27 cellular contexts compared by ENCODE assay signal in the genomic region with DNA sequence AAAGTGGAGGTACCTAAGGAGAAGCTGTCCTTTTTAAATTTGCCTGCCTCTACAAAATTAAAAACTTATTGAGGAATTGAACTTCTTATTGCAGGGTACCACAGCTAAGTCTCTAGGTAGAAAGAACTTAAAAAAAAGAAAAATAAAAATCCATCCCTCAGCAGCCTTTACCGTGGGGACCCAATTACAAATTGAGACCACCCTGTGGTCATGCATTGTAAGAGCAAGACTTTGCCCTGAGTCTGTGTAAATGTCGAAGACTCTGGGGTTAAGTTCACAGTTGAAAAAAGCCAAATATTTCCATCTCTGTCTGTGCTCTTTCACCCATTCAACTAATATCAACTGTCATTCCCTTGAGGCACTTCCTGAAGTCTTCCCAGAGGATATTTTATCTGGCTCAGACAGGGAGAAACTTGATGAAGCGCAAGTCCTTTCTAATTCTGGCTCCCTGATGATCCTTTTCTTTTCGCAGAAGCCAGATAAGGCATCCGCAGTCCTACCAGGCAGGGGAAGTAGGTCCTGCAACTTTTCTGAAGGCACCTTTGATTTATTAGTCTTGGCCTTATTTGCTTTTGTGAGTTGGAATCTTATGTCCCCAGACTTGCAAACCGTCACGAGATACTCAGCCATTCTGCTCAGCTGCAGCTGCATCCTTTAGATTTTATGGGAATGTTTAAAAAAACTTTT.
DNase-seq lines count a peak whose midpoint lies in the region; ATAC-seq and TF ChIP-seq lines count a peak whose summit lies in the region.
"Had no signal": no experiment of that assay in that cellular context is flagged by ENCODE, and none has a peak within 500 bp of the region (broad histone marks: within the 10 kb centered on the region; RNA-seq: fewer than 3 reads in every experiment).

No MANE protein-coding gene starts in this region.

- intact Hi-C loops in sciatic nerve (cut with DNase I), result no loop called here
- intact Hi-C loops in CD4-positive, alpha-beta T cell (cut with DNase I, micrococcal nuclease), result no loop called here

- DNase-seq in HFFc6 (no peak), choroid plexus epithelial cell (ENCODE audit: low read depth) (no peak), left kidney (ENCODE audit: low read depth, low spot score) (peak; percentile 64), sciatic nerve (ENCODE audit: low spot score) (no peak), GM13976 (ENCODE audit: low spot score) (no peak)
- no peak for DNase-seq in CD4-positive, alpha-beta T cell
- DNase-seq: activated CD4-positive, alpha-beta T cell treated with anti-CD3 and anti-CD28 coated beads for 36 hours; activated gamma-delta T cell; CD4-positive, CD25-positive, alpha-beta regulatory T cell; DMS 273 treated with DMSO at 0.1 percent for 48 hours; GOT3; heart left ventricle; Karpas-422; natural killer cell; NCI-H1694; NCI-H524 treated with DMSO at 0.1 percent for 48 hours; posterior cingulate gyrus; right lobe of liver; SIG-M5; stimulated activated CD4-positive, alpha-beta T cell treated with anti-CD3 and anti-CD28 coated beads, Interleukin-15, amount 100 ng/mL, for 24 hours; T-cell had no signal

- peaks cover 26% of the 10 kb centered on the region for H3K4me1 Mint-ChIP-seq in HFFc6 (ENCODE audit: low read depth)
- no peaks in the 10 kb centered on the region for H3K4me1 Mint-ChIP-seq in CD4-positive, alpha-beta T cell (ENCODE audit: low read depth)
- H3K4me1 Mint-ChIP-seq: activated CD4-positive, alpha-beta T cell treated with anti-CD3 and anti-CD28 coated beads for 36 hours; CD4-positive, CD25-positive, alpha-beta regulatory T cell; natural killer cell; T-cell had no signal

- no peak overlapping the region for H3K27ac ChIP-seq in CD4-positive, alpha-beta T cell (ENCODE audit: low read depth, low read length)
- H3K27ac ChIP-seq: adrenal gland, heart left ventricle, right lobe of liver had no signal

- H3K9me3 Mint-ChIP-seq in HFFc6, result no peaks in the 10 kb centered on the region
- H3K9me3 Mint-ChIP-seq in CD4-positive, alpha-beta T cell, result peaks cover 2% of the 10 kb centered on the region
- H3K9me3 Mint-ChIP-seq: stimulated activated naive CD8-positive, alpha-beta T cell treated with anti-CD3 and anti-CD28 coated beads, Interleukin-15, Interleukin-2, amounts not matched to agents 100 ng/mL and 50 ng/mL, for 24 hours had no signal

- H3K4me3 ChIP-seq in choroid plexus epithelial cell (ENCODE audit: low read depth, low read length), result no peak overlapping the region
- H3K4me3 ChIP-seq: adrenal gland, heart left ventricle, right lobe of liver had no signal

- ATAC-seq in sciatic nerve, result peak; percentile 51
- ATAC-seq in GM21786 (IDR thresholded peaks at IDR 0.05; ENCODE audit: unreplicated experiment), result no peak
- no peak for ATAC-seq in HG03095 (IDR thresholded peaks at IDR 0.05; ENCODE audit: unreplicated experiment)
- no peak for ATAC-seq in CD4-positive, alpha-beta T cell (ENCODE audit: poor library complexity)
- ATAC-seq: activated CD4-positive, alpha-beta T cell treated with anti-CD3 and anti-CD28 coated beads for 36 hours; heart left ventricle; left lobe of liver; natural killer cell; T-cell had no signal

- CTCF ChIA-PET in CD4-positive, alpha-beta T cell (lab: Charles Lee), result no interaction called here

- peak; percentile 37; the same call in 1 of the 2 replicates for TF ChIP-seq CTCF in HFFc6 (IDR thresholded peaks at IDR 0.05)
- peak; percentile 12 for TF ChIP-seq CTCF in choroid plexus epithelial cell (conservative IDR thresholded peaks at IDR 0.05; ENCODE audit: low read depth, low read length)
- TF ChIP-seq CTCF in CD4-positive, alpha-beta T cell (IDR thresholded peaks at IDR 0.05), result no peak
- no peak for TF ChIP-seq CTCF in GM13976 (IDR thresholded peaks at IDR 0.05; ENCODE audit: borderline replicate concordance, control extremely low read depth, extremely low read depth, insufficient read depth, missing control alignments)

- H3K9me3 ChIP-seq in CD4-positive, alpha-beta T cell (ENCODE audit: control insufficient read depth, low read length), result no peaks in the 10 kb centered on the region
- H3K9me3 ChIP-seq: adrenal gland, heart left ventricle, right lobe of liver had no signal

- H3K27me3 Mint-ChIP-seq in HFFc6 (ENCODE audit: insufficient read depth), result no peaks in the 10 kb centered on the region; the same call in 1 of the 2 replicates
- H3K27me3 Mint-ChIP-seq in CD4-positive, alpha-beta T cell, result no peaks in the 10 kb centered on the region
- H3K27me3 Mint-ChIP-seq: activated CD4-positive, alpha-beta T cell treated with anti-CD3 and anti-CD28 coated beads for 36 hours; stimulated activated naive CD8-positive, alpha-beta T cell treated with anti-CD3 and anti-CD28 coated beads, Interleukin-15, Interleukin-2, amounts not matched to agents 100 ng/mL and 50 ng/mL, for 24 hours; T-cell had no signal

- no peak overlapping the region for H3K4me3 Mint-ChIP-seq in HFFc6
- no peak overlapping the region for H3K4me3 Mint-ChIP-seq in CD4-positive, alpha-beta T cell
- H3K4me3 Mint-ChIP-seq: activated CD4-positive, alpha-beta T cell treated with anti-CD3 and anti-CD28 coated beads for 36 hours; CD4-positive, CD25-positive, alpha-beta regulatory T cell; dendritic cell treated with granulocyte-macrophage colony-stimulating factor and Interleukin-4, amounts not matched to agents 40 ng/mL and 50 ng/mL, for 4 days; natural killer cell; stimulated activated naive CD8-positive, alpha-beta T cell treated with anti-CD3 and anti-CD28 coated beads, Interleukin-15, Interleukin-2, amounts not matched to agents 100 ng/mL and 50 ng/mL, for 24 hours; T-cell had no signal

- POLR2A ChIA-PET in CD4-positive, alpha-beta T cell (lab: Charles Lee), result no interaction called here

- no peak overlapping the region for H3K27ac Mint-ChIP-seq in HFFc6
- no peak overlapping the region for H3K27ac Mint-ChIP-seq in CD4-positive, alpha-beta T cell
- H3K27ac Mint-ChIP-seq: activated CD4-positive, alpha-beta T cell treated with anti-CD3 and anti-CD28 coated beads for 36 hours; CD4-positive, CD25-positive, alpha-beta regulatory T cell; dendritic cell treated with granulocyte-macrophage colony-stimulating factor and Interleukin-4, amounts not matched to agents 40 ng/mL and 50 ng/mL, for 4 days; natural killer cell; stimulated activated naive CD8-positive, alpha-beta T cell treated with anti-CD3 and anti-CD28 coated beads, Interleukin-15, Interleukin-2, amounts not matched to agents 100 ng/mL and 50 ng/mL, for 24 hours; T-cell had no signal

- in situ Hi-C loops in GM13976 (cut with MboI; ENCODE audit: low sequenced_read_pairs, unreplicated experiment), result no loop called here

- H3K27me3 ChIP-seq in CD4-positive, alpha-beta T cell (ENCODE audit: control insufficient read depth, insufficient read depth, low read length), result no peaks in the 10 kb centered on the region
- H3K27me3 ChIP-seq: adrenal gland, heart left ventricle, right lobe of liver had no signal

- peaks cover 7% of the 10 kb centered on the region; the same call in 1 of the 2 replicates for H3K36me3 Mint-ChIP-seq in HFFc6 (ENCODE audit: low read depth)
- H3K36me3 Mint-ChIP-seq in CD4-positive, alpha-beta T cell (ENCODE audit: low read depth), result no peaks in the 10 kb centered on the region
- H3K36me3 Mint-ChIP-seq: CD4-positive, CD25-positive, alpha-beta regulatory T cell; natural killer cell; T-cell had no signal

Comparison
In these comparisons a context has a peak if more than half of its experiments do, and no peak if none do; other contexts are left out.
1. CTCF ChIP-seq: peak in HFFc6 (single experiment) and choroid plexus epithelial cell (single experiment); none in CD4-positive, alpha-beta T cell (single experiment) and GM13976 (single experiment).